ENCODE assay signal across 8 cellular contexts in the genomic region with DNA sequence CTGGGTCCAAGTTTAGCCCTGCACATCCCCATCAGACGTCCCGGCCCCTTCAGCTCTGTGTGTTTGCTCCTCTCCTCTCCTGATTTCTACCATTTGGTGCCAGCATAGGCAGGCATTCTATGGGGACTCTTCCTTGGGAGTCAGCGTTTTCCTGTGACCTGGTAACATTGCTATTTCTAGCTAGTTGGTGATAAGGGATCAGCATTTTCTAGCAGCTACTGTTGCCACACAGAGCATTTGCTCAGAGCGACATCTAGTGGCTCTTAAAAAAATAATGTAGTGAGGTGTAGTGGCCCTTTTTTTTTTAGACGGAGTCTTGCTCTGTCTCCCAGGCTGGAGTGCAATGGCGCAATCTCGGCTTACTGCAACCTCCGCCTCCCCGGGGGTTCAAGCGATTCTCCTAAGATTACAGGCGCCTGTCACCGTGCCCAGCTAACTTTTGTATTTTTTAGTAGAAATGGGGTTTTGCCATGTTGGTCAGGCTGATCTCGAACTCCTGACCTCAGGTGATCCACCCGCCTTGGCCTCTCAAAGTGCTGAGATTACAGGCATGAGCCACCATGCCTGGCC. TPM values are rescaled to one million over a fixed set of nuclear protein-coding genes. Genes with fewer than 3 reads are reported as not detected.
A peak's percentile ranks its signal among the peaks of the same experiment; 100 is the strongest.
DNase-seq lines count a peak whose midpoint lies in the region; ATAC-seq and TF ChIP-seq lines count a peak whose summit lies in the region.
"Not testable (repeated sequence)": the region's sequence is repeated elsewhere in the genome, so short reads cannot be mapped to it uniquely, and the experiment has no call there.

No MANE protein-coding gene starts in this region.

- H3K9me3 Mint-ChIP-seq in Calu3 (ENCODE audit: low read depth, unreplicated experiment): not testable (repeated sequence)

- H3K4me1 Mint-ChIP-seq in Calu3 (ENCODE audit: low read depth, unreplicated experiment): not testable (repeated sequence)

- peak; percentile 66 for ATAC-seq in GM21381 (IDR thresholded peaks at IDR 0.05; ENCODE audit: unreplicated experiment)
- ATAC-seq in activated CD4-positive, CD25-positive, alpha-beta regulatory T cell treated with anti-CD3 and anti-CD28 coated beads, Interleukin-2, amount 50 U/mL, for 24 hours: peak; percentile 69 to 77

- peak; percentile 30 for DNase-seq in Calu3
- DNase-seq in KBM-7: peak; percentile 84
- peak; percentile 57 for DNase-seq in NCI-H748 treated with DMSO at 0.1 percent for 48 hours (lab: John Stamatoyannopoulos, UW)
- DNase-seq in ecto neural progenitor cell (ENCODE audit: low spot score): peak; percentile 52
- DNase-seq in left kidney (ENCODE audit: low read depth, low spot score): peak; percentile 90
- peak; percentile 7 to 18 for DNase-seq in stimulated activated CD4-positive, alpha-beta T cell treated with anti-CD3 and anti-CD28 coated beads, Interleukin-2, amount 100 ng/mL, for 24 hours

- BruUV-seq in Calu3 (replicated peaks; lab: Mats Ljungman, UMichigan): not testable (repeated sequence)

- intact Hi-C loops in Calu3 (cut with micrococcal nuclease; ENCODE audit: unreplicated experiment): loop anchor here (10.0 kb wide), 1 partner anchor 193 kb away; no protein-coding TSS in a partner anchor

- in situ Hi-C loops in KBM-7 (cut with MboI; ENCODE audit: low pct_unique_long_range_greater_than_20kb, low sequenced_read_pairs): not testable (repeated sequence)

- CTCF ChIA-PET in Calu3 (lab: Charles Lee): interaction anchor here (0.6 to 1.3 kb wide), 4 partner anchors 14 to 124 kb away, joined by 3 to 4 read pairs (median 3); a partner anchor contains a TSS

- H3K4me3 Mint-ChIP-seq in Calu3 (ENCODE audit: low read depth, unreplicated experiment): not testable (repeated sequence)

- H3K27me3 Mint-ChIP-seq in Calu3 (ENCODE audit: unreplicated experiment): not testable (repeated sequence)

- H3K36me3 Mint-ChIP-seq in Calu3 (ENCODE audit: insufficient read depth, unreplicated experiment): not testable (repeated sequence)

- TF ChIP-seq CTCF in Calu3 (IDR thresholded peaks at IDR 0.05; ENCODE audit: unreplicated experiment): peak; percentile 42

- H3K27ac Mint-ChIP-seq in Calu3 (ENCODE audit: unreplicated experiment): not testable (repeated sequence)

RNA-seq across cellular contexts. Expression of a gene that starts 54.0 kb away (rescaled TPM):
- total RNA-seq in Calu3 (2022): not detected in 2 replicates

Comparison
In these comparisons a context has a peak if more than half of its experiments do, and no peak if none do; other contexts are left out.
1. Peak in every context shown above with its lines: DNase-seq and ATAC-seq.
2. DNase-seq: peak in every context shown above with its lines; median percentile 90 in left kidney; 84 in KBM-7; 57 in NCI-H748 treated with DMSO at 0.1 percent for 48 hours; 52 in ecto neural progenitor cell; 30 in Calu3; 12 in stimulated activated CD4-positive, alpha-beta T cell treated with anti-CD3 and anti-CD28 coated beads, Interleukin-2, amount 100 ng/mL, for 24 hours.